13 cellular contexts compared by ENCODE assay signal in genomic region chr10:29838529-29838928, GRCh38.
"Had no signal": no experiment of that assay in that cellular context is flagged by ENCODE, and none has a peak within 500 bp of the region (broad histone marks: within the 10 kb centered on the region; RNA-seq: fewer than 3 reads in every experiment).

No MANE protein-coding gene starts in this region.

- H3K9me3 ChIP-seq: neutrophil, tibial nerve had no signal

- H3K36me3 ChIP-seq: neutrophil, tibial nerve, WERI-Rb-1 had no signal

- H3K27ac ChIP-seq: neutrophil, tibial nerve, WERI-Rb-1 had no signal

- H3K4me3 ChIP-seq: tibial nerve had no signal

- H3K4me1 ChIP-seq: tibial nerve had no signal

- ATAC-seq: activated CD4-positive, alpha-beta T cell treated with anti-CD3 and anti-CD28 coated beads for 36 hours; activated T-cell treated with anti-CD3 and anti-CD28 coated beads, Interleukin-2, amount 50 U/mL, for 4 hours; stimulated activated naive CD8-positive, alpha-beta T cell treated with anti-CD3 and anti-CD28 coated beads, Interleukin-15, Interleukin-2, amounts not matched to agents 100 U/mL and 50 U/mL, for 24 hours; T-helper 17 cell had no signal

- DNase-seq: activated CD4-positive, alpha-beta memory T cell treated with anti-CD3 and anti-CD28 coated beads, Interleukin-2, amount 10 ng/mL, durations not matched to agents 7 days and 5 days; activated CD4-positive, alpha-beta T cell treated with anti-CD3 and anti-CD28 coated beads for 36 hours; activated effector memory CD4-positive, alpha-beta T cell treated with anti-CD3 and anti-CD28 coated beads, Interleukin-2, amount 50 U/mL, for 16 hours; activated T-cell treated with anti-CD3 and anti-CD28 coated beads, Interleukin-2, amount 50 U/mL, for 4 hours; foreskin fibroblast; glutamatergic neuron; naive B cell; small intestine; stimulated activated naive CD8-positive, alpha-beta T cell treated with anti-CD3 and anti-CD28 coated beads, Interleukin-15, Interleukin-2, amounts not matched to agents 100 U/mL and 50 U/mL, for 24 hours; T-helper 17 cell; WERI-Rb-1 had no signal

- H3K27me3 ChIP-seq: neutrophil, tibial nerve had no signal
